ENCODE assay signal across 11 cellular contexts in the genomic region with DNA sequence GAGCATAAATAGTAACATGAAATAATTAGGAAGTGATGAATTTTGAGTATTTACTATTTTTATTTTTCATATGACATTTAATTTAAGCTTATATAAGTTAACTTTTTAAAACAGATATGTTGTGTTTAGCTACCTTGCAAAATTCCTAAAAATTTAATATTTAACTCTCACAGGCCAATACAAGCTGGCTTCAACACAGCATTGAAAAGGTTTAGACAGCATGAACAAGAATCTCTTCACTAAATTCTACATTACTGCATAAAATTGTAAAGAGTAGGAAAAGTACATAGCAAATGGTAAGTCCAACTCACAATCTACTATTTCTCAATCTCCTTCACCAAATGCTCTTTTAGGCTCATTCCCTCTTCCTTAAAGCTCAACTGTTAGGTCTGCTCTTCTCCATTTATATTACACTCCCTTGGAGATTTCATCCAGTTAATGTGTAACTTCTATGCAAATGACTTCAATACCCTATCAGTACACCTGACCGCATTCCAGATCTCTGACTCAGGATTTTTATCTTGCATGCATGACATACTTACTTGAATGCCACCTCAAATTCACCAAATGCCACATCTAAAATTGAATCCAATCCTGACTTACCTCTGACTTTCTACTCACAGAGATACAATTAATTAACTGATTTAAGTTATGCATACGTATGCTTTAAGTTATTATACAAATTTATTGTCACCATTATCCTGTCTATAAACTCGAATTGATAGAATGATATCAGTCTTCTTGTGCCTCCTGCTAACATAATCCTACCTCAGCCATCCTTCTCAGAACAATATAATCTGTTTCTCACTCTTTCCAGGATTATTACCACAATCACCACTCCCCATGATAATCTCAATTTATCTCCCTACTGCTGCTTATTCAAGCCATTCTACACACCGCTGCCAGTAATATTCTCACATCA.
DNase-seq lines count a peak whose midpoint lies in the region; ATAC-seq and TF ChIP-seq lines count a peak whose summit lies in the region.
"Had no signal": no experiment of that assay in that cellular context is flagged by ENCODE, and none has a peak within 500 bp of the region (broad histone marks: within the 10 kb centered on the region; RNA-seq: fewer than 3 reads in every experiment).

No MANE protein-coding gene starts in this region.

- H3K27me3 Mint-ChIP-seq in nephron progenitor cell (ENCODE audit: low read depth, poor library complexity): no peaks in the 10 kb centered on the region

- no peak overlapping the region for H3K9ac ChIP-seq in MM.1S (ENCODE audit: low read length)

- H3K4me3 Mint-ChIP-seq in nephron progenitor cell: no peak overlapping the region

- peaks cover 58% of the 10 kb centered on the region for H3K36me3 Mint-ChIP-seq in nephron progenitor cell (ENCODE audit: low read depth)

- no peak overlapping the region for H3K4me2 ChIP-seq in MM.1S (ENCODE audit: low read depth, low read length)

- no peak for ATAC-seq in HG02970 (IDR thresholded peaks at IDR 0.05; ENCODE audit: low FRiP score, unreplicated experiment)
- ATAC-seq: activated naive CD4-positive, alpha-beta T cell treated with anti-CD3 and anti-CD28 coated beads, Interleukin-2, amount 50 U/mL, for 72 hours had no signal

- H2AFZ ChIP-seq in MM.1S (ENCODE audit: low read length): no peak overlapping the region

- CTCF ChIA-PET in HEK293T (lab: Yijun Ruan, JAX): interaction anchor here (0.7 kb wide), 1 partner anchor 11 kb away, joined by 4 read pairs; no protein-coding TSS in a partner anchor

- H3K9me3 ChIP-seq in MM.1S (replicated peaks; ENCODE audit: insufficient read depth, low read length): no peaks in the 10 kb centered on the region

- no peaks in the 10 kb centered on the region for H4K20me1 ChIP-seq in MM.1S (ENCODE audit: insufficient read depth, low read length)

- H3K4me1 ChIP-seq in MM.1S (ENCODE audit: low read length): no peaks in the 10 kb centered on the region

- peaks cover 6% of the 10 kb centered on the region; the same call in 1 of the 2 replicates for H3K36me3 ChIP-seq in MM.1S (replicated peaks; ENCODE audit: insufficient read depth, low read length)

- no peaks in the 10 kb centered on the region for H3K9me3 Mint-ChIP-seq in nephron progenitor cell

- no peaks in the 10 kb centered on the region for H3K27me3 ChIP-seq in MM.1S (replicated peaks; ENCODE audit: insufficient read depth, low read length)

- peak; percentile 8 for DNase-seq in GM12865 (ENCODE audit: low read depth)
- DNase-seq in NCI-H226: peak; percentile 61
- DNase-seq in epithelial cell of proximal tubule (ENCODE audit: low read depth): peak; percentile 86
- no peak for DNase-seq in nephron progenitor cell
- DNase-seq in MM.1S: no peak
- no peak for DNase-seq in hepatic stellate cell (ENCODE audit: low spot score)
- no peak for DNase-seq in HEK293T (ENCODE audit: extremely low spot score)
- DNase-seq: NCI-H2171 treated with DMSO at 0.1 percent for 48 hours, nucleus accumbens had no signal

- POLR2A ChIA-PET in HEK293T (lab: Yijun Ruan, JAX): no interaction called here

- peaks cover 66% of the 10 kb centered on the region for H3K79me2 ChIP-seq in MM.1S (ENCODE audit: low read length)

- peak overlapping the region; percentile 31 for H3K27ac Mint-ChIP-seq in nephron progenitor cell
- H3K27ac Mint-ChIP-seq: activated naive CD4-positive, alpha-beta T cell treated with anti-CD3 and anti-CD28 coated beads, Interleukin-2, amount 50 U/mL, for 72 hours had no signal

- H3F3A ChIP-seq in MM.1S (ENCODE audit: insufficient read depth, low read length): no peaks in the 10 kb centered on the region

- H3K4me3 ChIP-seq in GM12865 (ENCODE audit: low read depth, low read length) (no peak overlapping the region), epithelial cell of proximal tubule (ENCODE audit: low read depth, low read length) (no peak overlapping the region), MM.1S (ENCODE audit: low read length) (no peak overlapping the region)

- no peaks in the 10 kb centered on the region for H3K9me2 ChIP-seq in MM.1S (replicated peaks; ENCODE audit: insufficient read depth, low read length)

- no peak overlapping the region for H3K27ac ChIP-seq in MM.1S (ENCODE audit: low read length)

- no peak for TF ChIP-seq CTCF in GM12865 (IDR thresholded peaks at IDR 0.05; ENCODE audit: insufficient read depth, low read depth, low read length, missing control alignments)
- TF ChIP-seq CTCF in epithelial cell of proximal tubule (conservative IDR thresholded peaks at IDR 0.05; ENCODE audit: low read depth, low read length): no peak
- TF ChIP-seq CTCF in nephron progenitor cell (IDR thresholded peaks at IDR 0.05): no peak
- TF ChIP-seq CTCF in MM.1S (IDR thresholded peaks at IDR 0.05; ENCODE audit: low read length): no peak

- no peaks in the 10 kb centered on the region for H3K4me1 Mint-ChIP-seq in nephron progenitor cell

TF ChIP-seq in HEK293T, 16 proteins besides CTCF, POLR2A, EP300 and RAD21:
- no peak for TF ChIP-seq NFRKB (IDR thresholded peaks at IDR 0.05)
- TF ChIP-seq, protein P1, sequence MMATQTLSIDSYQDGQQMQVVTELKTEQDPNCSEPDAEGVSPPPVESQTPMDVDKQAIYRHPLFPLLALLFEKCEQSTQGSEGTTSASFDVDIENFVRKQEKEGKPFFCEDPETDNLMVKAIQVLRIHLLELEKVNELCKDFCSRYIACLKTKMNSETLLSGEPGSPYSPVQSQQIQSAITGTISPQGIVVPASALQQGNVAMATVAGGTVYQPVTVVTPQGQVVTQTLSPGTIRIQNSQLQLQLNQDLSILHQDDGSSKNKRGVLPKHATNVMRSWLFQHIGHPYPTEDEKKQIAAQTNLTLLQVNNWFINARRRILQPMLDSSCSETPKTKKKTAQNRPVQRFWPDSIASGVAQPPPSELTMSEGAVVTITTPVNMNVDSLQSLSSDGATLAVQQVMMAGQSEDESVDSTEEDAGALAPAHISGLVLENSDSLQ (IDR thresholded peaks at IDR 0.05): no peak

Comparison
In these comparisons a context has a peak if more than half of its experiments do, and no peak if none do; other contexts are left out.
1. DNase-seq: peak in GM12865 (single experiment), NCI-H226 (single experiment) and epithelial cell of proximal tubule (single experiment); none in nephron progenitor cell (single experiment), MM.1S (single experiment), hepatic stellate cell (single experiment) and HEK293T (single experiment).